9 cellular contexts compared by ENCODE assay signal in genomic region chr19:18373407-18373891, GRCh38. TPM values are rescaled to one million over a fixed set of nuclear protein-coding genes. Genes with fewer than 3 reads are reported as not detected.
A peak's percentile ranks its signal among the peaks of the same experiment; 100 is the strongest.
DNase-seq lines count a peak whose midpoint lies in the region; ATAC-seq and TF ChIP-seq lines count a peak whose summit lies in the region.
"Had no signal": no experiment of that assay in that cellular context is flagged by ENCODE, and none has a peak within 500 bp of the region (broad histone marks: within the 10 kb centered on the region; RNA-seq: fewer than 3 reads in every experiment).

No MANE protein-coding gene starts in this region.

- H3K27ac Mint-ChIP-seq in T-helper 2 cell treated with Interferon-gamma antibody and Interleukin-4, amounts not matched to agents 5 μg/mL and 100 μg/mL, for 36 hours, result peak overlapping the region; percentile 74
- peak overlapping the region; percentile 76 for H3K27ac Mint-ChIP-seq in activated naive CD8-positive, alpha-beta T cell treated with anti-CD3 and anti-CD28 coated beads, Interleukin-2, amount 50 U/mL, for 24 hours

- intact Hi-C loops in left colon (cut with DNase I, micrococcal nuclease), result no loop called here

- peaks cover 9% of the 10 kb centered on the region for H3K4me1 Mint-ChIP-seq in T-helper 2 cell treated with Interferon-gamma antibody and Interleukin-4, amounts not matched to agents 5 μg/mL and 100 μg/mL, for 36 hours (ENCODE audit: low read depth)
- H3K4me1 Mint-ChIP-seq in activated naive CD8-positive, alpha-beta T cell treated with anti-CD3 and anti-CD28 coated beads, Interleukin-2, amount 50 U/mL, for 24 hours, result peaks cover 15% of the 10 kb centered on the region

- WGBS in liver, result 65% methylated on average over 4 of the region's 4 CpGs

- ATAC-seq in activated naive CD8-positive, alpha-beta T cell treated with anti-CD3 and anti-CD28 coated beads, Interleukin-2, amount 50 U/mL, for 24 hours, result no peak
- no peak for ATAC-seq in left colon

- H3K4me3 Mint-ChIP-seq in T-helper 2 cell treated with Interferon-gamma antibody and Interleukin-4, amounts not matched to agents 5 μg/mL and 100 μg/mL, for 36 hours, result peak overlapping the region; percentile 15
- H3K4me3 Mint-ChIP-seq in activated naive CD8-positive, alpha-beta T cell treated with anti-CD3 and anti-CD28 coated beads, Interleukin-2, amount 50 U/mL, for 24 hours, result no peak overlapping the region

- H3K9ac ChIP-seq in liver (ENCODE audit: low read depth in 1 of 2, low read length in 2 of 2), result peak overlapping the region in 1 of 2 donors; percentile 38
- H3K9ac ChIP-seq: KMS-11 had no signal

- no peaks in the 10 kb centered on the region for H3K27me3 Mint-ChIP-seq in T-helper 2 cell treated with Interferon-gamma antibody and Interleukin-4, amounts not matched to agents 5 μg/mL and 100 μg/mL, for 36 hours (ENCODE audit: low read depth)
- peaks cover 9% of the 10 kb centered on the region for H3K27me3 Mint-ChIP-seq in activated naive CD8-positive, alpha-beta T cell treated with anti-CD3 and anti-CD28 coated beads, Interleukin-2, amount 50 U/mL, for 24 hours

- H3K4me3 ChIP-seq in liver (ENCODE audit: low read depth in 1 of 3, low read length in 3 of 3), result no peak overlapping the region

- H3K36me3 Mint-ChIP-seq in T-helper 2 cell treated with Interferon-gamma antibody and Interleukin-4, amounts not matched to agents 5 μg/mL and 100 μg/mL, for 36 hours (ENCODE audit: low read depth), result no peaks in the 10 kb centered on the region
- H3K36me3 Mint-ChIP-seq in activated naive CD8-positive, alpha-beta T cell treated with anti-CD3 and anti-CD28 coated beads, Interleukin-2, amount 50 U/mL, for 24 hours (ENCODE audit: low read depth), result no peaks in the 10 kb centered on the region

- no peaks in the 10 kb centered on the region for H3K27me3 ChIP-seq in liver (ENCODE audit: control insufficient read depth in 4 of 4, insufficient read depth in 4 of 4, low read length in 3 of 4)

- H3K9me3 ChIP-seq in liver (ENCODE audit: control insufficient read depth in 4 of 4, low read length in 3 of 4), result no peaks in the 10 kb centered on the region

- TF ChIP-seq CTCF in liver (IDR thresholded peaks at IDR 0.05; ENCODE audit: low read depth, low read length, missing input control), result no peak

- H3K27ac ChIP-seq in liver (ENCODE audit: low read depth in 1 of 2, low read length in 2 of 2) (peak overlapping the region; percentile 51 to 70), substantia nigra (ENCODE audit: low read depth, low read length, poor library complexity, severe bottlenecking) (peak overlapping the region; percentile 47)
- H3K27ac ChIP-seq: KMS-11 had no signal

- H3K9me3 Mint-ChIP-seq in T-helper 2 cell treated with Interferon-gamma antibody and Interleukin-4, amounts not matched to agents 5 μg/mL and 100 μg/mL, for 36 hours, result no peaks in the 10 kb centered on the region
- no peaks in the 10 kb centered on the region for H3K9me3 Mint-ChIP-seq in activated naive CD8-positive, alpha-beta T cell treated with anti-CD3 and anti-CD28 coated beads, Interleukin-2, amount 50 U/mL, for 24 hours

- H3K36me3 ChIP-seq in liver (ENCODE audit: control insufficient read depth in 4 of 4, insufficient read depth in 3 of 4, low read depth in 1 of 4, low read length in 3 of 4), result peaks cover 0 to under 1% (median 0%) of the 10 kb centered on the region in 4 donors

- no peak for DNase-seq in T-helper 2 cell treated with Interferon-gamma antibody and Interleukin-4, amounts not matched to agents 5 μg/mL and 100 μg/mL, for 36 hours (ENCODE audit: low spot score)
- DNase-seq in T-helper 2 cell (no peak), substantia nigra (lab: John Stamatoyannopoulos, UW) (no peak), iPS-NIHi11 (ENCODE audit: low spot score) (no peak), glomerular visceral epithelial cell (ENCODE audit: extremely low spot score) (no peak), left colon (no peak)
- DNase-seq in activated naive CD8-positive, alpha-beta T cell treated with anti-CD3 and anti-CD28 coated beads, Interleukin-2, amount 50 U/mL, for 24 hours, result no peak

- H3K4me1 ChIP-seq in liver (ENCODE audit: control insufficient read depth in 4 of 4, insufficient read depth in 4 of 4, low read length in 3 of 4), result peaks cover 5 to 25% (median 14%) of the 10 kb centered on the region in 4 donors

- no peak for TF ChIP-seq RAD21 in liver (IDR thresholded peaks at IDR 0.05)

TF ChIP-seq in liver, 16 proteins besides CTCF, POLR2A, EP300 and RAD21:
- TF ChIP-seq ATF3 (IDR thresholded peaks at IDR 0.05) (no peak), JUND (IDR thresholded peaks at IDR 0.05) (no peak), SP1 (IDR thresholded peaks at IDR 0.05) (no peak), YY1 (IDR thresholded peaks at IDR 0.05) (no peak), FOXA1 (IDR thresholded peaks at IDR 0.05) (no peak), EGR1 (IDR thresholded peaks at IDR 0.05; ENCODE audit: low read depth in 2 of 2) (no peak), TAF1 (conservative IDR thresholded peaks at IDR 0.05) (no peak), HNF4G (IDR thresholded peaks at IDR 0.05) (no peak), RXRA (IDR thresholded peaks at IDR 0.05) (no peak), FOXA2 (IDR thresholded peaks at IDR 0.05) (no peak)
- TF ChIP-seq, protein P1, sequence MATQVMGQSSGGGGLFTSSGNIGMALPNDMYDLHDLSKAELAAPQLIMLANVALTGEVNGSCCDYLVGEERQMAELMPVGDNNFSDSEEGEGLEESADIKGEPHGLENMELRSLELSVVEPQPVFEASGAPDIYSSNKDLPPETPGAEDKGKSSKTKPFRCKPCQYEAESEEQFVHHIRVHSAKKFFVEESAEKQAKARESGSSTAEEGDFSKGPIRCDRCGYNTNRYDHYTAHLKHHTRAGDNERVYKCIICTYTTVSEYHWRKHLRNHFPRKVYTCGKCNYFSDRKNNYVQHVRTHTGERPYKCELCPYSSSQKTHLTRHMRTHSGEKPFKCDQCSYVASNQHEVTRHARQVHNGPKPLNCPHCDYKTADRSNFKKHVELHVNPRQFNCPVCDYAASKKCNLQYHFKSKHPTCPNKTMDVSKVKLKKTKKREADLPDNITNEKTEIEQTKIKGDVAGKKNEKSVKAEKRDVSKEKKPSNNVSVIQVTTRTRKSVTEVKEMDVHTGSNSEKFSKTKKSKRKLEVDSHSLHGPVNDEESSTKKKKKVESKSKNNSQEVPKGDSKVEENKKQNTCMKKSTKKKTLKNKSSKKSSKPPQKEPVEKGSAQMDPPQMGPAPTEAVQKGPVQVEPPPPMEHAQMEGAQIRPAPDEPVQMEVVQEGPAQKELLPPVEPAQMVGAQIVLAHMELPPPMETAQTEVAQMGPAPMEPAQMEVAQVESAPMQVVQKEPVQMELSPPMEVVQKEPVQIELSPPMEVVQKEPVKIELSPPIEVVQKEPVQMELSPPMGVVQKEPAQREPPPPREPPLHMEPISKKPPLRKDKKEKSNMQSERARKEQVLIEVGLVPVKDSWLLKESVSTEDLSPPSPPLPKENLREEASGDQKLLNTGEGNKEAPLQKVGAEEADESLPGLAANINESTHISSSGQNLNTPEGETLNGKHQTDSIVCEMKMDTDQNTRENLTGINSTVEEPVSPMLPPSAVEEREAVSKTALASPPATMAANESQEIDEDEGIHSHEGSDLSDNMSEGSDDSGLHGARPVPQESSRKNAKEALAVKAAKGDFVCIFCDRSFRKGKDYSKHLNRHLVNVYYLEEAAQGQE (IDR thresholded peaks at IDR 0.05), result no peak
- TF ChIP-seq, protein P2, sequence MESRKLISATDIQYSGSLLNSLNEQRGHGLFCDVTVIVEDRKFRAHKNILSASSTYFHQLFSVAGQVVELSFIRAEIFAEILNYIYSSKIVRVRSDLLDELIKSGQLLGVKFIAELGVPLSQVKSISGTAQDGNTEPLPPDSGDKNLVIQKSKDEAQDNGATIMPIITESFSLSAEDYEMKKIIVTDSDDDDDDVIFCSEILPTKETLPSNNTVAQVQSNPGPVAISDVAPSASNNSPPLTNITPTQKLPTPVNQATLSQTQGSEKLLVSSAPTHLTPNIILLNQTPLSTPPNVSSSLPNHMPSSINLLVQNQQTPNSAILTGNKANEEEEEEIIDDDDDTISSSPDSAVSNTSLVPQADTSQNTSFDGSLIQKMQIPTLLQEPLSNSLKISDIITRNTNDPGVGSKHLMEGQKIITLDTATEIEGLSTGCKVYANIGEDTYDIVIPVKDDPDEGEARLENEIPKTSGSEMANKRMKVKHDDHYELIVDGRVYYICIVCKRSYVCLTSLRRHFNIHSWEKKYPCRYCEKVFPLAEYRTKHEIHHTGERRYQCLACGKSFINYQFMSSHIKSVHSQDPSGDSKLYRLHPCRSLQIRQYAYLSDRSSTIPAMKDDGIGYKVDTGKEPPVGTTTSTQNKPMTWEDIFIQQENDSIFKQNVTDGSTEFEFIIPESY (IDR thresholded peaks at IDR 0.05), result no peak
- TF ChIP-seq, protein P3, sequence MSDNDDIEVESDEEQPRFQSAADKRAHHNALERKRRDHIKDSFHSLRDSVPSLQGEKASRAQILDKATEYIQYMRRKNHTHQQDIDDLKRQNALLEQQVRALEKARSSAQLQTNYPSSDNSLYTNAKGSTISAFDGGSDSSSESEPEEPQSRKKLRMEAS (IDR thresholded peaks at IDR 0.05), result no peak

RNA-seq across cellular contexts. Expression of gene GDF15, which starts 12.5 kb away (rescaled TPM):
- total RNA-seq in liver (10 to 100 TPM in 1 of 2 donors, under 1 TPM in 1; 0.42 to 11.6 TPM), left colon (10 to 100 TPM; 32.2 to 87.6 TPM)
- polyA plus RNA-seq in liver, result 1 to 10 TPM; 6.7 to 7.7 TPM

RNA-seq across cellular contexts. Expression of gene LRRC25, which starts 24.0 kb away (rescaled TPM):
- total RNA-seq in liver (10 to 100 TPM in 1 of 2 donors, 1 to 10 TPM in 1; 7.9 to 13.4 TPM), left colon (1 to 10 TPM in 1 of 2 donors, under 1 TPM in 1; 0.79 to 5.1 TPM)
- 1 to 10 TPM; 2.3 to 5.8 TPM for polyA plus RNA-seq in liver

RNA-seq across cellular contexts. Expression of gene PGPEP1, which starts 33.1 kb away (rescaled TPM):
- total RNA-seq in liver, result 10 to 100 TPM; 21.5 to 48.3 TPM
- 10 to 100 TPM; 15.8 to 30.8 TPM for polyA plus RNA-seq in liver
- 100 to 1,000 TPM; 105 to 109 TPM for total RNA-seq in left colon

RNA-seq across cellular contexts. Expression of gene SSBP4, which starts 45.7 kb away (rescaled TPM):
- 10 to 100 TPM in 1 of 2 donors, 1 to 10 TPM in 1; 6.4 to 19.0 TPM for total RNA-seq in liver
- 10 to 100 TPM in 1 of 2 donors, 1 to 10 TPM in 1; 4.0 to 16.6 TPM for polyA plus RNA-seq in liver
- total RNA-seq in left colon, result 10 to 100 TPM; 37.4 to 50.7 TPM

RNA-seq across cellular contexts. Expression of gene LSM4, which starts 50.6 kb away (rescaled TPM):
- 100 to 1,000 TPM in 1 of 2 donors, 10 to 100 TPM in 1; 42.4 to 100 TPM for total RNA-seq in liver
- 10 to 100 TPM; 68.4 to 81.9 TPM for polyA plus RNA-seq in liver
- 100 to 1,000 TPM; 106 to 148 TPM for total RNA-seq in left colon
